ENCODE assay signal across 14 cellular contexts in genomic region chr10:44020322-44021111, GRCh38.
DNase-seq lines count a peak whose midpoint lies in the region; ATAC-seq lines count a peak whose summit lies in the region.
"Had no signal": no experiment of that assay in that cellular context is flagged by ENCODE, and none has a peak within 500 bp of the region (broad histone marks: within the 10 kb centered on the region; RNA-seq: fewer than 3 reads in every experiment).

No MANE protein-coding gene starts in this region.

- no peaks in the 10 kb centered on the region for H3K9me3 Mint-ChIP-seq in activated naive CD4-positive, alpha-beta T cell treated with anti-CD3 and anti-CD28 coated beads, Interleukin-2, amount 10 ng/mL, durations not matched to agents 7 days and 5 days
- H3K9me3 Mint-ChIP-seq: activated T-cell treated with anti-CD3 and anti-CD28 coated beads, Interleukin-2, amount 50 U/mL, for 72 hours had no signal

- H3K27me3 Mint-ChIP-seq in activated naive CD4-positive, alpha-beta T cell treated with anti-CD3 and anti-CD28 coated beads, Interleukin-2, amount 10 ng/mL, durations not matched to agents 7 days and 5 days = peaks cover 35% of the 10 kb centered on the region

- no peak overlapping the region for H3K27ac Mint-ChIP-seq in activated naive CD4-positive, alpha-beta T cell treated with anti-CD3 and anti-CD28 coated beads, Interleukin-2, amount 10 ng/mL, durations not matched to agents 7 days and 5 days
- H3K27ac Mint-ChIP-seq: activated T-cell treated with anti-CD3 and anti-CD28 coated beads, Interleukin-2, amount 50 U/mL, for 72 hours; mesothelial cell of epicardium; WTC11 had no signal

- intact Hi-C loops in left ventricle myocardium superior (cut with micrococcal nuclease) = no loop called here

- peak; percentile 45 for ATAC-seq in GM18499 (IDR thresholded peaks at IDR 0.05; ENCODE audit: insufficient read depth, unreplicated experiment)
- ATAC-seq in GM21390 (IDR thresholded peaks at IDR 0.05; ENCODE audit: unreplicated experiment) = peak; percentile 47
- peak; percentile 36 for ATAC-seq in HG03159 (IDR thresholded peaks at IDR 0.05; ENCODE audit: unreplicated experiment)
- peak; percentile 73 for ATAC-seq in left ventricle myocardium superior
- ATAC-seq: activated T-cell treated with anti-CD3 and anti-CD28 coated beads, Interleukin-2, amount 50 U/mL, for 72 hours; HCT116; WTC11 had no signal

- CTCF ChIA-PET in activated naive CD4-positive, alpha-beta T cell treated with anti-CD3 and anti-CD28 coated beads, Interleukin-2, amount 10 ng/mL, durations not matched to agents 7 days and 5 days (lab: Charles Lee) = no interaction called here

- no peaks in the 10 kb centered on the region for H3K36me3 Mint-ChIP-seq in activated naive CD4-positive, alpha-beta T cell treated with anti-CD3 and anti-CD28 coated beads, Interleukin-2, amount 10 ng/mL, durations not matched to agents 7 days and 5 days
- H3K36me3 Mint-ChIP-seq: mesothelial cell of epicardium had no signal

- no peak overlapping the region for H3K4me3 Mint-ChIP-seq in activated naive CD4-positive, alpha-beta T cell treated with anti-CD3 and anti-CD28 coated beads, Interleukin-2, amount 10 ng/mL, durations not matched to agents 7 days and 5 days
- H3K4me3 Mint-ChIP-seq: activated T-cell treated with anti-CD3 and anti-CD28 coated beads, Interleukin-2, amount 50 U/mL, for 72 hours; mesothelial cell of epicardium; WTC11 had no signal

- DNase-seq in left ventricle myocardium superior (no peak), anterior cingulate cortex (lab: John Stamatoyannopoulos, UW) (no peak), KBM-7 (no peak), NCI-H187 treated with DMSO at 0.1 percent for 48 hours (lab: John Stamatoyannopoulos, UW) (no peak)
- DNase-seq in activated naive CD4-positive, alpha-beta T cell treated with anti-CD3 and anti-CD28 coated beads, Interleukin-2, amount 10 ng/mL, durations not matched to agents 7 days and 5 days = no peak
- DNase-seq: activated T-cell treated with anti-CD3 and anti-CD28 coated beads, Interleukin-2, amount 50 U/mL, for 72 hours; DND-41; NCI-H510A had no signal

- H3K4me1 Mint-ChIP-seq in activated naive CD4-positive, alpha-beta T cell treated with anti-CD3 and anti-CD28 coated beads, Interleukin-2, amount 10 ng/mL, durations not matched to agents 7 days and 5 days = no peaks in the 10 kb centered on the region
- H3K4me1 Mint-ChIP-seq: mesothelial cell of epicardium had no signal

- in situ Hi-C loops in KBM-7 (cut with MboI; ENCODE audit: low pct_unique_long_range_greater_than_20kb, low sequenced_read_pairs) = no loop called here
